In genomic region chr6:158560787-158561246, GRCh38 we compare ENCODE assay signal across 8 cellular contexts. TPM values are rescaled to one million over a fixed set of nuclear protein-coding genes. Genes with fewer than 3 reads are reported as not detected.
A peak's percentile ranks its signal among the peaks of the same experiment; 100 is the strongest.
DNase-seq lines count a peak whose midpoint lies in the region; ATAC-seq and TF ChIP-seq lines count a peak whose summit lies in the region.

No MANE protein-coding gene starts in this region.

- intact Hi-C loops in ascending aorta (cut with DNase I), result loop anchor here (2.0 to 10.0 kb wide), 4 partner anchors 66 to 330 kb away; partner anchors contain the start of gene EZR
- intact Hi-C loops in stomach (cut with DNase I; ENCODE audit: low total_unique reads), result no loop called here

- no peak for TF ChIP-seq EP300 in stomach (IDR thresholded peaks at IDR 0.05)

- ATAC-seq in HG02678 (IDR thresholded peaks at IDR 0.05; ENCODE audit: unreplicated experiment), result no peak

- DNase-seq in ELR (ENCODE audit: low read depth) (peak; percentile 47), LNCaP clone FGC (ENCODE audit: low read depth) (no peak), ascending aorta (ENCODE audit: low spot score in 2 of 2) (peak in 1 of 2 donors; percentile 63), kidney epithelial cell (ENCODE audit: low read depth) (no peak), stomach (peak; percentile 54), NCI-H2171 treated with DMSO at 0.1 percent for 48 hours (lab: John Stamatoyannopoulos, UW) (no peak)
- DNase-seq in central memory CD4-positive, alpha-beta T cell, result no peak

- H3K4me3 ChIP-seq in LNCaP clone FGC (ENCODE audit: low read depth, low read length) (peak overlapping the region; percentile 59), ascending aorta (peak overlapping the region; percentile 79 to 97), kidney epithelial cell (ENCODE audit: low read depth, low read length) (peak overlapping the region; percentile 81), stomach (peak overlapping the region; percentile 75 to 98 (median 92))

- H3K36me3 ChIP-seq in ascending aorta (no peaks in the 10 kb centered on the region), kidney epithelial cell (ENCODE audit: control insufficient read depth, insufficient read depth, low read length) (no peaks in the 10 kb centered on the region), stomach (no peaks in the 10 kb centered on the region)

- WGBS in stomach, 5 donors, result 2 to 5% (median 3%) methylated on average over 21 of the region's 21 CpGs

- H3K27ac ChIP-seq in ascending aorta, result peak overlapping the region; percentile 91 to 93
- peak overlapping the region; percentile 96 to 99 (median 97) for H3K27ac ChIP-seq in stomach

- no peaks in the 10 kb centered on the region for H3K27me3 ChIP-seq in ascending aorta
- H3K27me3 ChIP-seq in kidney epithelial cell (ENCODE audit: control insufficient read depth, insufficient read depth, low read length), result no peaks in the 10 kb centered on the region
- H3K27me3 ChIP-seq in stomach, result no peaks in the 10 kb centered on the region

- H3K4me1 ChIP-seq in ascending aorta (peaks cover 7 to 10% of the 10 kb centered on the region in 2 donors), stomach (peaks cover 16 to 58% (median 43%) of the 10 kb centered on the region in 4 donors)

- H3K9me3 ChIP-seq in ascending aorta (no peaks in the 10 kb centered on the region), stomach (no peaks in the 10 kb centered on the region)

- TF ChIP-seq POLR2A in stomach (IDR thresholded peaks at IDR 0.05), result no peak

- TF ChIP-seq CTCF in LNCaP clone FGC (IDR thresholded peaks at IDR 0.05; ENCODE audit: control insufficient read depth, extremely low read depth, insufficient read depth) (no peak), ascending aorta (IDR thresholded peaks at IDR 0.05) (no peak), kidney epithelial cell (IDR thresholded peaks at IDR 0.05; ENCODE audit: insufficient read depth, low read length, poor library complexity, severe bottlenecking) (no peak), stomach (IDR thresholded peaks at IDR 0.05) (no peak)

RNA-seq across cellular contexts. Expression of gene TMEM181, which starts 0.9 kb away (rescaled TPM):
- total RNA-seq in ascending aorta, result 16.3 TPM
- 22.1 and 25.0 TPM in 2 replicates for total RNA-seq in kidney epithelial cell
- total RNA-seq in stomach, result 10 to 100 TPM in 3 of 5 donors, 1 to 10 TPM in 2; 2.9 to 62.2 (median 25.4) TPM
- 10 to 100 TPM in 2 of 3 donors, 1 to 10 TPM in 1; 7.8 to 16.7 (median 13.3) TPM for polyA plus RNA-seq in stomach

Comparison
In these comparisons a context has a peak if more than half of its experiments do, and no peak if none do; other contexts are left out.
1. DNase-seq: peak in ELR (single experiment) and stomach (single experiment); none in LNCaP clone FGC (single experiment), kidney epithelial cell (single experiment), NCI-H2171 treated with DMSO at 0.1 percent for 48 hours (single experiment) and central memory CD4-positive, alpha-beta T cell (single experiment).
2. Peak in every context shown above with its lines, with median percentiles within 50 percentile points of each other: H3K4me3 ChIP-seq.